Comparison of ENCODE assay signal across 9 cellular contexts in the genomic region with DNA sequence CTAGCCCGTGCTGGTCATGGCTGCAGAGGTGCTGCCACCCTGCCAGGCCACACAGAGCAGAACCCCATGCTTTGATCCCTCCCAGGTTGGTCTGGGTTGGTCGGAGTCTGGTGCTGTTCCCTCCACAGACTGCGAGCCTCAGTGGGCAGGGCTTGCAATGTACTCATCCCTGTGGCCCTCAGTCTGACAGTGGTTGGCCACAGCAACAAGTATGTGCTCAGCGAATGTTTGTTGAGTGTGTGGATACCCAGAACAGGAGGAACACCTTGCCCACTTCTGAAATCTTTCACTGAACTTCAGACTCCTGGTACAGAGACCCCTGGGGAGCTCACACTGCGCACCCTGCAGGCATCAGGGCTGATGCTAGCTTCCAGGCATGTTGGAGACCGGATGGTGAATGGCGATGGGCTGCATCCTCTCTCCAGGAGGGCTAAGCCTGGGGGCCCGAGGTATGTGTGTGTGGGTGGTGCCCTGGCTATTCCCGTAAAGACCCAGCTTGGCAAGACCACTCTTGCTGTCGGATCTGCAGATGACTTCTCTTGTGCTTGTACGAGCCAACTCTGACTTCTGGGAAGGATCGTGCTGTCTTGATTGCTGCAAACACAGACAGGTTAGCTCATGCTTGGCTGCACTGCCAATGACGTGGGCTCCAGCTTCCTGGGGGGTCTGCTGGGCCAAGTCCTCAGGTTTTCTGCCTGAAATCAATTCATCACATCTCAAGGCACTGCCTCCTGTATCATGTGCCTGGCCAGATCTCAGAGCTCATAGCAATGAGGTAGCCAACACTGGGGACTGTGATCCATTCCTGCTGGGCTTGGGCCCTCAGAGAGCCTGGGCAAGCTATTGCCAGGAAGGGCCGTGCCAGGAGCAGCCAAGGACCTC. TPM values are rescaled to one million over a fixed set of nuclear protein-coding genes. Genes with fewer than 3 reads are reported as not detected.
A peak's percentile ranks its signal among the peaks of the same experiment; 100 is the strongest.
DNase-seq lines count a peak whose midpoint lies in the region; TF ChIP-seq lines count a peak whose summit lies in the region.
"Had no signal": no experiment of that assay in that cellular context is flagged by ENCODE, and none has a peak within 500 bp of the region (broad histone marks: within the 10 kb centered on the region; RNA-seq: fewer than 3 reads in every experiment).

No MANE protein-coding gene starts in this region.

- H3K27ac Mint-ChIP-seq in activated CD4-positive, alpha-beta memory T cell treated with anti-CD3 and anti-CD28 coated beads for 36 hours = no peak overlapping the region
- H3K27ac Mint-ChIP-seq in activated T-helper 2 cell treated with anti-CD3 and anti-CD28 coated beads, Interferon-gamma antibody, Interleukin-2, Interleukin-4, amounts not matched to agents 10 μg/mL and 5 μg/mL and 100 μg/mL, durations not matched to agents 14 hours and 24 hours and 36 hours = no peak overlapping the region

- DNase-seq in amniotic epithelial cell (ENCODE audit: low read depth) (peak; percentile 97), fibroblast of pulmonary artery (ENCODE audit: low read depth) (peak; percentile 91), non-pigmented ciliary epithelial cell (ENCODE audit: low read depth) (peak; percentile 77), vagina (ENCODE audit: extremely low spot score in 2 of 2) (peak in 1 of 2 donors; percentile 98), SKM-1 (lab: John Stamatoyannopoulos, UW; ENCODE audit: unreplicated experiment) (no peak)
- DNase-seq in activated CD4-positive, alpha-beta memory T cell treated with anti-CD3 and anti-CD28 coated beads for 36 hours = no peak
- DNase-seq in activated T-helper 2 cell treated with anti-CD3 and anti-CD28 coated beads, Interferon-gamma antibody, Interleukin-2, Interleukin-4, amounts not matched to agents 10 μg/mL and 5 μg/mL and 100 μg/mL, durations not matched to agents 14 hours and 24 hours and 36 hours (ENCODE audit: low spot score) = no peak
- DNase-seq: amniotic stem cell, NCI-H2227 treated with DMSO at 0.1 percent for 48 hours had no signal

- peak overlapping the region; percentile 8 for H3K27ac ChIP-seq in vagina

- no peaks in the 10 kb centered on the region for H3K4me1 Mint-ChIP-seq in activated CD4-positive, alpha-beta memory T cell treated with anti-CD3 and anti-CD28 coated beads for 36 hours (ENCODE audit: low read depth)
- H3K4me1 Mint-ChIP-seq in activated T-helper 2 cell treated with anti-CD3 and anti-CD28 coated beads, Interferon-gamma antibody, Interleukin-2, Interleukin-4, amounts not matched to agents 10 μg/mL and 5 μg/mL and 100 μg/mL, durations not matched to agents 14 hours and 24 hours and 36 hours (ENCODE audit: low read depth) = no peaks in the 10 kb centered on the region

- no peak overlapping the region for H3K4me3 ChIP-seq in fibroblast of pulmonary artery (replicated peaks; ENCODE audit: low read depth, low read length)
- no peak overlapping the region for H3K4me3 ChIP-seq in vagina

- no peaks in the 10 kb centered on the region for H3K9me3 ChIP-seq in vagina

- no peaks in the 10 kb centered on the region for H3K27me3 ChIP-seq in vagina

- intact Hi-C loops in vagina (cut with DNase I) = no loop called here
- intact Hi-C loops in activated CD4-positive, alpha-beta memory T cell treated with anti-CD3 and anti-CD28 coated beads for 36 hours (cut with micrococcal nuclease) = no loop called here
- intact Hi-C loops in activated T-helper 2 cell treated with anti-CD3 and anti-CD28 coated beads, Interferon-gamma antibody, Interleukin-2, Interleukin-4, amounts not matched to agents 10 μg/mL and 5 μg/mL and 100 μg/mL, durations not matched to agents 14 hours and 24 hours and 36 hours (cut with micrococcal nuclease) = no loop called here

- TF ChIP-seq CTCF in fibroblast of pulmonary artery (IDR thresholded peaks at IDR 0.05; ENCODE audit: low read length, missing control alignments) (no peak), vagina (IDR thresholded peaks at IDR 0.05) (no peak)

- no peaks in the 10 kb centered on the region for H3K9me3 Mint-ChIP-seq in activated CD4-positive, alpha-beta memory T cell treated with anti-CD3 and anti-CD28 coated beads for 36 hours
- no peaks in the 10 kb centered on the region for H3K9me3 Mint-ChIP-seq in activated T-helper 2 cell treated with anti-CD3 and anti-CD28 coated beads, Interferon-gamma antibody, Interleukin-2, Interleukin-4, amounts not matched to agents 10 μg/mL and 5 μg/mL and 100 μg/mL, durations not matched to agents 14 hours and 24 hours and 36 hours

- H3K36me3 Mint-ChIP-seq in activated CD4-positive, alpha-beta memory T cell treated with anti-CD3 and anti-CD28 coated beads for 36 hours = no peaks in the 10 kb centered on the region
- H3K36me3 Mint-ChIP-seq in activated T-helper 2 cell treated with anti-CD3 and anti-CD28 coated beads, Interferon-gamma antibody, Interleukin-2, Interleukin-4, amounts not matched to agents 10 μg/mL and 5 μg/mL and 100 μg/mL, durations not matched to agents 14 hours and 24 hours and 36 hours (ENCODE audit: low read depth) = no peaks in the 10 kb centered on the region

- no peak overlapping the region for H3K4me3 Mint-ChIP-seq in activated CD4-positive, alpha-beta memory T cell treated with anti-CD3 and anti-CD28 coated beads for 36 hours
- H3K4me3 Mint-ChIP-seq in activated T-helper 2 cell treated with anti-CD3 and anti-CD28 coated beads, Interferon-gamma antibody, Interleukin-2, Interleukin-4, amounts not matched to agents 10 μg/mL and 5 μg/mL and 100 μg/mL, durations not matched to agents 14 hours and 24 hours and 36 hours (ENCODE audit: low read depth) = no peak overlapping the region

- CTCF ChIA-PET in activated CD4-positive, alpha-beta memory T cell treated with anti-CD3 and anti-CD28 coated beads for 36 hours (lab: Charles Lee) = no interaction called here

- H3K36me3 ChIP-seq in vagina = no peaks in the 10 kb centered on the region

- no peaks in the 10 kb centered on the region for H3K27me3 Mint-ChIP-seq in activated CD4-positive, alpha-beta memory T cell treated with anti-CD3 and anti-CD28 coated beads for 36 hours
- no peaks in the 10 kb centered on the region for H3K27me3 Mint-ChIP-seq in activated T-helper 2 cell treated with anti-CD3 and anti-CD28 coated beads, Interferon-gamma antibody, Interleukin-2, Interleukin-4, amounts not matched to agents 10 μg/mL and 5 μg/mL and 100 μg/mL, durations not matched to agents 14 hours and 24 hours and 36 hours (ENCODE audit: low read depth)

- TF ChIP-seq POLR2A in vagina (IDR thresholded peaks at IDR 0.05) = no peak

- POLR2A ChIA-PET in activated CD4-positive, alpha-beta memory T cell treated with anti-CD3 and anti-CD28 coated beads for 36 hours (lab: Charles Lee) = no interaction called here

- H3K4me1 ChIP-seq in vagina = peaks cover 18% of the 10 kb centered on the region

RNA-seq across cellular contexts. Expression of a gene that starts 43.7 kb away (rescaled TPM):
- total RNA-seq in vagina = 1,771 TPM
- 10 to 100 TPM; 31.6 to 33.6 TPM for total RNA-seq in activated CD4-positive, alpha-beta memory T cell treated with anti-CD3 and anti-CD28 coated beads for 36 hours
- total RNA-seq in activated T-helper 2 cell treated with anti-CD3 and anti-CD28 coated beads, Interferon-gamma antibody, Interleukin-2, Interleukin-4, amounts not matched to agents 10 μg/mL and 5 μg/mL and 100 μg/mL, durations not matched to agents 14 hours and 24 hours and 36 hours = 119 and 123 TPM in 2 replicates

Comparison
In these comparisons a context has a peak if more than half of its experiments do, and no peak if none do; other contexts are left out.
1. DNase-seq: peak in amniotic epithelial cell (single experiment), fibroblast of pulmonary artery (single experiment) and non-pigmented ciliary epithelial cell (single experiment); none in activated CD4-positive, alpha-beta memory T cell treated with anti-CD3 and anti-CD28 coated beads for 36 hours (single experiment), SKM-1 (single experiment) and activated T-helper 2 cell treated with anti-CD3 and anti-CD28 coated beads, Interferon-gamma antibody, Interleukin-2, Interleukin-4, amounts not matched to agents 10 μg/mL and 5 μg/mL and 100 μg/mL, durations not matched to agents 14 hours and 24 hours and 36 hours (single experiment).
2. RNA of a gene that starts 43.7 kb away (total RNA-seq): 1,771 TPM in vagina (single experiment); 119 to 123 TPM in activated T-helper 2 cell treated with anti-CD3 and anti-CD28 coated beads, Interferon-gamma antibody, Interleukin-2, Interleukin-4, amounts not matched to agents 10 μg/mL and 5 μg/mL and 100 μg/mL, durations not matched to agents 14 hours and 24 hours and 36 hours and 31.6 to 33.6 TPM in activated CD4-positive, alpha-beta memory T cell treated with anti-CD3 and anti-CD28 coated beads for 36 hours; every median in the first group is over 10 times any median in the second.